ENCODE assay signal across 20 cellular contexts in the genomic region with DNA sequence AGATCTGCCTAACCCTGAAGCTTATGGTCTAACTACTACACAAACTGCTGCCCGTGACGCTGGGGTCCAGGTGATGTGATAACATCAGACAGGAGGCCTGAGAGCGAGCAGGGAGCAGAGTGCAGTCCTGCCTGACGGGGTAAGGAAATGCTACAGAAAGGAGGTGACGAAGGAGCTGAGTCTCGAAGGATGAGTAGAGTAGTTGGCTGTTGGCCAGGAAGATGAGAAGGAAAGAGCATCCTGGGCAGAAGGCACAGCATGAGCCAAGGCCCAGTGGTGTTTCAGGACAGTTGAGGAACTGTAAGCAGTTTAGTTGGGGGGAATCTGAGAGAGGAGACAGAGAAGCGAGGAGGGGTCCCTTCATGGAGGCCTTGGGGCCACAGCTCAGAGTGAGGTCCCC.
DNase-seq lines count a peak whose midpoint lies in the region; ATAC-seq, FAIRE-seq and TF ChIP-seq lines count a peak whose summit lies in the region.
"Had no signal": no experiment of that assay in that cellular context is flagged by ENCODE, and none has a peak within 500 bp of the region (broad histone marks: within the 10 kb centered on the region; RNA-seq: fewer than 3 reads in every experiment).

No MANE protein-coding gene starts in this region.

- H4K20me1 ChIP-seq in endothelial cell of umbilical vein (replicated peaks; ENCODE audit: control insufficient read depth, extremely low read depth, insufficient read depth, low read length), result no peaks in the 10 kb centered on the region
- no peaks in the 10 kb centered on the region for H4K20me1 ChIP-seq in H9 (ENCODE audit: control insufficient read depth, insufficient read depth, insufficient read length)

- H3K27ac ChIP-seq in endothelial cell of umbilical vein (ENCODE audit: insufficient read depth, low read depth, low read length) (no peak overlapping the region), H9 (ENCODE audit: insufficient read length, low read depth, low read length) (no peak overlapping the region)
- H3K27ac ChIP-seq: breast epithelium, heart right ventricle had no signal

- H3K9ac ChIP-seq in endothelial cell of umbilical vein (replicated peaks; ENCODE audit: extremely low read depth, insufficient read depth, low read length) (no peak overlapping the region), H9 (ENCODE audit: extremely low read depth, insufficient read length, low read length) (no peak overlapping the region)

- H3K36me3 Mint-ChIP-seq in activated naive CD4-positive, alpha-beta T cell treated with anti-CD3 and anti-CD28 coated beads, Interleukin-2, amount 50 U/mL, for 72 hours, result peaks cover 0 to 6% of the 10 kb centered on the region in 2 donors
- no peaks in the 10 kb centered on the region for H3K36me3 Mint-ChIP-seq in T-cell
- peaks cover 5 to 12% of the 10 kb centered on the region in 2 donors for H3K36me3 Mint-ChIP-seq in stimulated activated naive B cell treated with anti-CD40 and anti-IgM and Interleukin-4, amounts not matched to agents 10 μg/mL and 1 μg/mL and 100 μg/mL, for 72 hours
- no peaks in the 10 kb centered on the region for H3K36me3 Mint-ChIP-seq in H9 (ENCODE audit: insufficient read depth in 1 of 3, low read depth in 3 of 3)
- H3K36me3 Mint-ChIP-seq: immature natural killer cell had no signal

- POLR2A ChIA-PET in T-cell (lab: Charles Lee) (no interaction called here), endothelial cell of umbilical vein (lab: Charles Lee) (no interaction called here)

- no peak overlapping the region for H3K56ac ChIP-seq in H9 (ENCODE audit: insufficient read length, low read depth, low read length)

- H3K79me1 ChIP-seq in H9 (ENCODE audit: insufficient read depth, low read depth, low read length, poor library complexity, severe bottlenecking), result no peaks in the 10 kb centered on the region

- peaks cover 6 to 11% of the 10 kb centered on the region in 2 donors for H3K9me3 Mint-ChIP-seq in activated naive CD4-positive, alpha-beta T cell treated with anti-CD3 and anti-CD28 coated beads, Interleukin-2, amount 50 U/mL, for 72 hours
- H3K9me3 Mint-ChIP-seq in T-cell (peaks cover 0 to 10% (median 0%) of the 10 kb centered on the region in 3 donors), H9 (no peaks in the 10 kb centered on the region; a peak in 1 of 5 replicates)
- peaks cover 12 to 23% of the 10 kb centered on the region in 2 donors for H3K9me3 Mint-ChIP-seq in stimulated activated naive B cell treated with anti-CD40 and anti-IgM and Interleukin-4, amounts not matched to agents 10 μg/mL and 1 μg/mL and 100 μg/mL, for 72 hours
- H3K9me3 Mint-ChIP-seq: immature natural killer cell; T-helper 1 cell treated with Interleukin-12 subunit alpha and Interleukin-12 subunit beta and Interleukin-4 antibody, amounts not matched to agents 30 μg/mL and 1 μg/mL, for 36 hours had no signal

- no peak overlapping the region for H3K23ac ChIP-seq in H9 (ENCODE audit: insufficient read length, low read depth, low read length)

- H3K79me2 ChIP-seq in endothelial cell of umbilical vein (ENCODE audit: control insufficient read depth, insufficient read depth, low read length) (no peaks in the 10 kb centered on the region), H9 (ENCODE audit: insufficient read depth, low read length) (no peaks in the 10 kb centered on the region)

- BruUV-seq in endothelial cell of umbilical vein (replicated peaks; lab: Mats Ljungman, UMichigan), result no TSS peak

- no peak overlapping the region for H2BK12ac ChIP-seq in H9 (ENCODE audit: insufficient read length, low read depth, low read length)

- no peak for DNase-seq in activated naive CD4-positive, alpha-beta T cell treated with anti-CD3 and anti-CD28 coated beads, Interleukin-2, amount 50 U/mL, for 72 hours (ENCODE audit: low spot score in 2 of 2)
- DNase-seq in activated naive CD4-positive, alpha-beta T cell treated with Interleukin-2 at 50 U/mL for 16 hours, result no peak
- DNase-seq in T-cell (no peak), endothelial cell of umbilical vein (ENCODE audit: low read depth, low spot score) (no peak), GM13976 (ENCODE audit: low spot score) (no peak), islet precursor cell (no peak), H9 (no peak)
- no peak for DNase-seq in stimulated activated naive B cell treated with anti-CD40 and anti-IgM and Interleukin-4, amounts not matched to agents 10 μg/mL and 1 μg/mL and 100 μg/mL, for 72 hours
- DNase-seq: DMS153; GF-D8; heart right ventricle; immature natural killer cell; NCI-H1105; NCI-H2081 treated with DMSO at 0.1 percent for 48 hours; NCI-H446; retina; stimulated activated CD4-positive, alpha-beta T cell treated with anti-CD3 and anti-CD28 coated beads, Interleukin-4, amount 100 ng/mL, for 24 hours had no signal

- CTCF ChIA-PET in T-cell (lab: Charles Lee) (no interaction called here), endothelial cell of umbilical vein (lab: Charles Lee) (interaction anchor here (1.1 kb wide), 1 partner anchor 19 kb away, joined by 3 read pairs; no protein-coding TSS in a partner anchor)

- in situ Hi-C loops in GM13976 (cut with MboI; ENCODE audit: low sequenced_read_pairs, unreplicated experiment), result no loop called here

- H4K5ac ChIP-seq in H9 (ENCODE audit: insufficient read length, low read depth, low read length), result no peak overlapping the region

- no peak overlapping the region for H2BK120ac ChIP-seq in H9 (ENCODE audit: low read depth, low read length, poor library complexity, severe bottlenecking)

- no peak overlapping the region for H3K4me3 ChIP-seq in endothelial cell of umbilical vein (replicated peaks in 1 of 3; ENCODE audit: insufficient read depth in 1 of 3, low read depth in 1 of 3, low read length in 3 of 3)
- H3K4me3 ChIP-seq: breast epithelium, heart right ventricle had no signal

- no peaks in the 10 kb centered on the region for H3K27me3 ChIP-seq in endothelial cell of umbilical vein (ENCODE audit: control insufficient read depth in 2 of 2, insufficient read depth in 2 of 2, low read length in 2 of 2)
- H3K27me3 ChIP-seq in H9 (ENCODE audit: insufficient read depth, low read length), result no peaks in the 10 kb centered on the region

- H3T11ph ChIP-seq in H9 (ENCODE audit: low read length), result no peak overlapping the region

- no peak overlapping the region for H3K18ac ChIP-seq in H9 (ENCODE audit: insufficient read length, low read depth, low read length)

- H3K27me3 Mint-ChIP-seq in T-cell (peaks cover 9 to 10% of the 10 kb centered on the region in 2 donors), H9 (ENCODE audit: low read depth) (peaks cover 7% of the 10 kb centered on the region)
- H3K27me3 Mint-ChIP-seq in stimulated activated naive B cell treated with anti-CD40 and anti-IgM and Interleukin-4, amounts not matched to agents 10 μg/mL and 1 μg/mL and 100 μg/mL, for 72 hours, result peaks cover 0 to 4% of the 10 kb centered on the region in 2 donors

- no peaks in the 10 kb centered on the region for H3K23me2 ChIP-seq in H9 (ENCODE audit: insufficient read length, low read depth, low read length, poor library complexity, severe bottlenecking)

- no peak overlapping the region for H2BK5ac ChIP-seq in H9 (ENCODE audit: insufficient read length, low read length)

- no peaks in the 10 kb centered on the region for H3K36me3 ChIP-seq in endothelial cell of umbilical vein (ENCODE audit: control insufficient read depth in 2 of 2, extremely low read depth in 1 of 2, insufficient read depth in 2 of 2, low read length in 2 of 2)
- H3K36me3 ChIP-seq: breast epithelium, heart right ventricle had no signal

- FAIRE-seq in endothelial cell of umbilical vein (lab: Jason Lieb, UNC), result no peak
- FAIRE-seq: urothelium cell line had no signal

- peak overlapping the region; percentile 6 to 87 for H3K27ac Mint-ChIP-seq in activated naive CD4-positive, alpha-beta T cell treated with anti-CD3 and anti-CD28 coated beads, Interleukin-2, amount 50 U/mL, for 72 hours
- H3K27ac Mint-ChIP-seq in T-cell, result peak overlapping the region; percentile 36 to 56
- peak overlapping the region; percentile 92 for H3K27ac Mint-ChIP-seq in stimulated activated naive B cell treated with anti-CD40 and anti-IgM and Interleukin-4, amounts not matched to agents 10 μg/mL and 1 μg/mL and 100 μg/mL, for 72 hours
- H3K27ac Mint-ChIP-seq in H9, result peak overlapping the region in 1 of 3 experiments; percentile 11; a peak in 2 of 7 replicates
- H3K27ac Mint-ChIP-seq: T-helper 1 cell treated with Interleukin-12 subunit alpha and Interleukin-12 subunit beta and Interleukin-4 antibody, amounts not matched to agents 30 μg/mL and 1 μg/mL, for 36 hours had no signal

- H3K4ac ChIP-seq in H9 (ENCODE audit: low read depth, low read length), result no peak overlapping the region

- H3K4me1 ChIP-seq in endothelial cell of umbilical vein (ENCODE audit: control insufficient read depth, extremely low read depth, insufficient read depth, low read length) (peaks cover 5% of the 10 kb centered on the region), H9 (ENCODE audit: insufficient read depth, low read length) (peaks cover 6% of the 10 kb centered on the region; the same call in 1 of the 2 replicates)
- H3K4me1 ChIP-seq: breast epithelium, heart right ventricle had no signal

- H2AFZ ChIP-seq in endothelial cell of umbilical vein (ENCODE audit: low read depth, low read length), result peak overlapping the region; percentile 61
- no peak overlapping the region for H2AFZ ChIP-seq in H9 (ENCODE audit: low read length)

- TF ChIP-seq CTCF in endothelial cell of umbilical vein (IDR thresholded peaks at IDR 0.05; ENCODE audit: extremely low read depth in 1 of 2, insufficient read depth in 1 of 2, low read depth in 1 of 2, low read length in 2 of 2) (no peak), GM13976 (IDR thresholded peaks at IDR 0.05; ENCODE audit: borderline replicate concordance, control extremely low read depth, extremely low read depth, insufficient read depth, missing control alignments) (no peak), H9 (conservative IDR thresholded peaks at IDR 0.05) (no peak)

- H3K9me3 ChIP-seq in endothelial cell of umbilical vein (replicated peaks; ENCODE audit: control insufficient read depth, insufficient read depth, low read length) (no peaks in the 10 kb centered on the region), H9 (ENCODE audit: control insufficient read depth, low read depth, low read length) (no peaks in the 10 kb centered on the region)
- H3K9me3 ChIP-seq: heart right ventricle had no signal

- no peak overlapping the region for H4K8ac ChIP-seq in H9 (replicated peaks; ENCODE audit: insufficient read length, low read depth, low read length)

- H3K4me3 Mint-ChIP-seq in T-cell (peak overlapping the region in 1 of 3 donors; percentile 4), H9 (no peak overlapping the region)
- H3K4me3 Mint-ChIP-seq in stimulated activated naive B cell treated with anti-CD40 and anti-IgM and Interleukin-4, amounts not matched to agents 10 μg/mL and 1 μg/mL and 100 μg/mL, for 72 hours, result peak overlapping the region in 1 of 2 donors; percentile 23
- H3K4me3 Mint-ChIP-seq: immature natural killer cell; T-helper 1 cell treated with Interleukin-12 subunit alpha and Interleukin-12 subunit beta and Interleukin-4 antibody, amounts not matched to agents 30 μg/mL and 1 μg/mL, for 36 hours had no signal

- H3K4me2 ChIP-seq in endothelial cell of umbilical vein (ENCODE audit: insufficient read depth, low read length) (no peak overlapping the region), H9 (ENCODE audit: insufficient read depth, insufficient read length, low read length) (no peak overlapping the region)

- no peak overlapping the region for H2AK5ac ChIP-seq in H9 (ENCODE audit: insufficient read length, low read length)

- no peak overlapping the region; the same call in 1 of the 2 replicates for H3K14ac ChIP-seq in H9 (ENCODE audit: insufficient read depth, low read length)

- dilution Hi-C loops in endothelial cell of umbilical vein (cut with MboI; ENCODE audit: extremely low pct_ligation_motif_present, low sequenced_read_pairs), result no loop called here

- H2BK15ac ChIP-seq in H9 (ENCODE audit: low read depth, low read length), result no peak overlapping the region

- no peak for ATAC-seq in activated naive CD4-positive, alpha-beta T cell treated with anti-CD3 and anti-CD28 coated beads, Interleukin-2, amount 50 U/mL, for 72 hours
- no peak for ATAC-seq in T-cell (replicated peaks in 1 of 4)
- ATAC-seq in stimulated activated naive B cell treated with anti-CD40 and anti-IgM and Interleukin-4, amounts not matched to agents 10 μg/mL and 1 μg/mL and 100 μg/mL, for 72 hours (replicated peaks), result peak in 1 of 2 donors; percentile 18
- ATAC-seq: heart right ventricle had no signal

- no peaks in the 10 kb centered on the region for H3K9me1 ChIP-seq in endothelial cell of umbilical vein (replicated peaks; ENCODE audit: control insufficient read depth, extremely low read depth, insufficient read depth, low read length)

- no peak overlapping the region for H4K91ac ChIP-seq in H9 (ENCODE audit: insufficient read length, low read depth, low read length)

- no CpG with 5 or more reads among the region's 7 CpGs for WGBS in H9 (ENCODE audit: extremely low coverage, insufficient read length, low lambda C conversion rate)

- TF ChIP-seq POLR2A in endothelial cell of umbilical vein (IDR thresholded peaks at IDR 0.05; ENCODE audit: low read depth, low read length), result no peak

- no peak overlapping the region for H2BK20ac ChIP-seq in H9 (ENCODE audit: low read depth, low read length, poor library complexity, severe bottlenecking)

- H3K4me1 Mint-ChIP-seq in T-cell (peaks cover 13 to 14% (median 14%) of the 10 kb centered on the region in 3 donors), H9 (peaks cover 16 to 21% of the 10 kb centered on the region in 2 experiments)
- peaks cover 33 to 34% of the 10 kb centered on the region in 2 donors for H3K4me1 Mint-ChIP-seq in stimulated activated naive B cell treated with anti-CD40 and anti-IgM and Interleukin-4, amounts not matched to agents 10 μg/mL and 1 μg/mL and 100 μg/mL, for 72 hours

- intact Hi-C loops in endothelial cell of umbilical vein (cut with micrococcal nuclease), result no loop called here
